ENCODE assay signal across 26 cellular contexts in the genomic region with DNA sequence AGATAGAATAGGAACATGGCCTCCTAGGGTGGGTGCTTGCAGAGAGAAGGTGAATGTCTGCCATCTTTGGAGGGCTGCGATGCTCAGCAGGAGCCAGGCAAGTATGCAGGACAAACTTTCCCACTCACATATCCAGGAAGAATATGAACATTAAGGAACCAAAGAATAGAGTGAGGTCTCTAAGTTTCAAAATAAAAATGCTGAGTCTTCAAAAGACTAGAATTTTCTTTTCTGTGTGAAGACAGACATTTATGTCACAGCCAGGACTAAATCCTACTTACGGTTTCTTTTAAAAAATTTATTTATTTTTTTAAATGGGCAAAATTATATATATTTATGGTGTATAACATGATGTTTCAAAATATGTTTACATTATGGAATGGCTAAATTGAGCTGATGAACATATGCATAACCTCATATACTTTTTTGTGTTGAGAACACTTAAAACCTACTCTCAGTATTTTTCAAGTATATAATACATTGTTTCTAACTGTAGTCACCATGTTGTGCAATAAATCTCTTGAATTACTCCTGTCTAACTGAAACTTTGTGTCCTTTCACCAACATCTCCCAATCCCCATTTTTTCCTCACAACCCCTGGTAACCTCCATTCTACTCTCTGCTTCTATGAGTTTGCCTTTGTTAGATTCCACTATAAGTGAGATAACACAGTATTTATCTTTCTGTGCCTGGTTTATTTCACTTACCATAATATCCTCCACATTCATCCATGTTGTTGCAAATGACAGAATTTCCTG.
"Had no signal": no experiment of that assay in that cellular context is flagged by ENCODE, and none has a peak within 500 bp of the region (broad histone marks: within the 10 kb centered on the region; RNA-seq: fewer than 3 reads in every experiment).

No MANE protein-coding gene starts in this region.

- H3K9me3 Mint-ChIP-seq: activated naive CD8-positive, alpha-beta T cell treated with anti-CD3 and anti-CD28 coated beads, Interleukin-2, amount 10 ng/mL, durations not matched to agents 7 days and 5 days; WTC11 had no signal

- H3K27ac ChIP-seq: ascending aorta, body of pancreas had no signal

- H3K4me1 ChIP-seq: body of pancreas had no signal

- H3K4me1 Mint-ChIP-seq: activated naive CD8-positive, alpha-beta T cell treated with anti-CD3 and anti-CD28 coated beads, Interleukin-2, amount 10 ng/mL, durations not matched to agents 7 days and 5 days; T-helper 17 cell; WTC11 had no signal

- H3K36me3 Mint-ChIP-seq: activated naive CD8-positive, alpha-beta T cell treated with anti-CD3 and anti-CD28 coated beads, Interleukin-2, amount 10 ng/mL, durations not matched to agents 7 days and 5 days; WTC11 had no signal

- H3K4me3 ChIP-seq: ascending aorta, body of pancreas had no signal

- H3K27me3 ChIP-seq: ascending aorta, body of pancreas had no signal

- H3K36me3 ChIP-seq: ascending aorta had no signal

- ATAC-seq: activated CD8-positive, alpha-beta T cell treated with anti-CD3 and anti-CD28 coated beads, Interleukin-2, amount 10 ng/mL, durations not matched to agents 7 days and 5 days; body of pancreas; T-helper 17 cell; WTC11 had no signal

- H3K27me3 Mint-ChIP-seq: activated naive CD8-positive, alpha-beta T cell treated with anti-CD3 and anti-CD28 coated beads, Interleukin-2, amount 10 ng/mL, durations not matched to agents 7 days and 5 days; T-helper 17 cell had no signal

- DNase-seq: activated CD4-positive, alpha-beta T cell treated with anti-CD3 and anti-CD28 coated beads for 48 hours; activated CD4-positive, alpha-beta T cell treated with anti-CD3 and anti-CD28 coated beads, Interleukin-2, amount 50 U/mL, for 4 hours; activated CD4-positive, CD25-positive, alpha-beta regulatory T cell treated with anti-CD3 and anti-CD28 coated beads, Interleukin-2, amount 50 U/mL, for 72 hours; activated CD8-positive, alpha-beta memory T cell treated with anti-CD3 and anti-CD28 coated beads, Interleukin-2, amount 50 U/mL, for 48 hours; activated CD8-positive, alpha-beta T cell treated with anti-CD3 and anti-CD28 coated beads, Interleukin-2, amount 10 ng/mL, durations not matched to agents 7 days and 5 days; activated naive CD4-positive, alpha-beta T cell treated with anti-CD3 and anti-CD28 coated beads, Interleukin-2, amount 50 U/mL, for 16 hours; activated naive CD8-positive, alpha-beta T cell treated with anti-CD3 and anti-CD28 coated beads, Interleukin-2, amount 10 ng/mL, durations not matched to agents 7 days and 5 days; activated T-cell treated with anti-CD3 and anti-CD28 coated beads, Interleukin-2, amount 50 U/mL, for 1 hour; amniotic stem cell; body of pancreas; central memory CD4-positive, alpha-beta T cell; NCI-H1092; NCI-H1417; NCI-H1694; NCI-H2029; NCI-H2107; NCI-H2171 treated with DMSO at 0.1 percent for 48 hours; NCI-H345; NCI-H510A; NCI-H526 treated with DMSO at 0.1 percent for 48 hours; NCI-H82; SIG-M5; T-helper 17 cell; T-helper 9 cell had no signal

- H3K9me3 ChIP-seq: ascending aorta, body of pancreas had no signal

- H3K4me3 Mint-ChIP-seq: activated CD8-positive, alpha-beta T cell treated with anti-CD3 and anti-CD28 coated beads, Interleukin-2, amount 10 ng/mL, durations not matched to agents 7 days and 5 days; activated naive CD8-positive, alpha-beta T cell treated with anti-CD3 and anti-CD28 coated beads, Interleukin-2, amount 10 ng/mL, durations not matched to agents 7 days and 5 days; T-helper 17 cell; WTC11 had no signal

- H3K27ac Mint-ChIP-seq: activated CD8-positive, alpha-beta T cell treated with anti-CD3 and anti-CD28 coated beads, Interleukin-2, amount 10 ng/mL, durations not matched to agents 7 days and 5 days; activated naive CD8-positive, alpha-beta T cell treated with anti-CD3 and anti-CD28 coated beads, Interleukin-2, amount 10 ng/mL, durations not matched to agents 7 days and 5 days; T-helper 17 cell; WTC11 had no signal
